Comparison of ENCODE assay signal across 24 cellular contexts in genomic region chr16:49587511-49587910, GRCh38.
"Had no signal": no experiment of that assay in that cellular context is flagged by ENCODE, and none has a peak within 500 bp of the region (broad histone marks: within the 10 kb centered on the region; RNA-seq: fewer than 3 reads in every experiment).

No MANE protein-coding gene starts in this region.

- H3K27ac Mint-ChIP-seq: activated B cell treated with CpG ODN at 0.5 μM for 24 hours; activated CD4-positive, alpha-beta memory T cell treated with anti-CD3 and anti-CD28 coated beads for 36 hours; activated CD4-positive, alpha-beta T cell treated with anti-CD3 and anti-CD28 coated beads, Interleukin-2, amount 10 ng/mL, durations not matched to agents 7 days and 5 days; activated naive CD4-positive, alpha-beta T cell treated with anti-CD3 and anti-CD28 coated beads, Interleukin-2, amount 10 ng/mL, durations not matched to agents 7 days and 5 days; activated naive CD8-positive, alpha-beta T cell treated with anti-CD3 and anti-CD28 coated beads, Interleukin-2, amount 10 ng/mL, durations not matched to agents 7 days and 5 days; activated T-cell treated with anti-CD3 and anti-CD28 coated beads, Interleukin-2, amount 50 U/mL, for 72 hours; activated T-helper 2 cell treated with anti-CD3 and anti-CD28 coated beads, Interferon-gamma antibody, Interleukin-2, Interleukin-4, amounts not matched to agents 10 μg/mL and 5 μg/mL and 100 μg/mL, durations not matched to agents 14 hours and 24 hours and 36 hours; T-helper 1 cell treated with Interleukin-12 subunit alpha and Interleukin-12 subunit beta and Interleukin-4 antibody, amounts not matched to agents 30 μg/mL and 1 μg/mL, for 36 hours had no signal

- ATAC-seq: activated T-cell treated with anti-CD3 and anti-CD28 coated beads, Interleukin-2, amount 50 U/mL, for 72 hours; body of pancreas; PC-3 had no signal

- H3K36me3 Mint-ChIP-seq: activated CD4-positive, alpha-beta memory T cell treated with anti-CD3 and anti-CD28 coated beads for 36 hours; activated naive CD4-positive, alpha-beta T cell treated with anti-CD3 and anti-CD28 coated beads, Interleukin-2, amount 10 ng/mL, durations not matched to agents 7 days and 5 days; activated naive CD8-positive, alpha-beta T cell treated with anti-CD3 and anti-CD28 coated beads, Interleukin-2, amount 10 ng/mL, durations not matched to agents 7 days and 5 days had no signal

- H3K4me3 ChIP-seq: body of pancreas had no signal

- H3K9me3 Mint-ChIP-seq: activated B cell treated with CpG ODN at 0.5 μM for 24 hours; activated CD4-positive, alpha-beta memory T cell treated with anti-CD3 and anti-CD28 coated beads for 36 hours; activated CD4-positive, alpha-beta T cell treated with anti-CD3 and anti-CD28 coated beads, Interleukin-2, amount 10 ng/mL, durations not matched to agents 7 days and 5 days; activated naive CD4-positive, alpha-beta T cell treated with anti-CD3 and anti-CD28 coated beads, Interleukin-2, amount 10 ng/mL, durations not matched to agents 7 days and 5 days; activated naive CD8-positive, alpha-beta T cell treated with anti-CD3 and anti-CD28 coated beads, Interleukin-2, amount 10 ng/mL, durations not matched to agents 7 days and 5 days; activated T-cell treated with anti-CD3 and anti-CD28 coated beads, Interleukin-2, amount 50 U/mL, for 72 hours; activated T-helper 2 cell treated with anti-CD3 and anti-CD28 coated beads, Interferon-gamma antibody, Interleukin-2, Interleukin-4, amounts not matched to agents 10 μg/mL and 5 μg/mL and 100 μg/mL, durations not matched to agents 14 hours and 24 hours and 36 hours; T-helper 1 cell treated with Interleukin-12 subunit alpha and Interleukin-12 subunit beta and Interleukin-4 antibody, amounts not matched to agents 30 μg/mL and 1 μg/mL, for 36 hours had no signal

- H3K27me3 Mint-ChIP-seq: activated CD4-positive, alpha-beta memory T cell treated with anti-CD3 and anti-CD28 coated beads for 36 hours; activated CD4-positive, alpha-beta T cell treated with anti-CD3 and anti-CD28 coated beads, Interleukin-2, amount 10 ng/mL, durations not matched to agents 7 days and 5 days had no signal

- DNase-seq: activated B cell treated with CpG ODN at 0.5 μM for 24 hours; activated CD4-positive, alpha-beta memory T cell treated with anti-CD3 and anti-CD28 coated beads for 36 hours; activated CD4-positive, alpha-beta T cell treated with anti-CD3 and anti-CD28 coated beads, Interleukin-2, amount 10 ng/mL, durations not matched to agents 7 days and 5 days; activated gamma-delta T cell treated with Interleukin-2 at 50 U/mL for 16 hours; activated naive CD4-positive, alpha-beta T cell treated with anti-CD3 and anti-CD28 coated beads, Interleukin-2, amount 10 ng/mL, durations not matched to agents 7 days and 5 days; activated naive CD8-positive, alpha-beta T cell treated with anti-CD3 and anti-CD28 coated beads, Interleukin-2, amount 10 ng/mL, durations not matched to agents 7 days and 5 days; activated T-cell treated with anti-CD3 and anti-CD28 coated beads, Interleukin-2, amount 50 U/mL, for 72 hours; aorta; body of pancreas; central memory CD4-positive, alpha-beta T cell; IMR-90; Kasumi-1; KBM-7; MV-4-11; NCI-H1092 treated with DMSO at 0.1 percent for 48 hours; NCI-H1417 treated with DMSO at 0.1 percent for 48 hours; NCI-H2029; NCI-H2107; NCI-H226; NCI-H526; PC-3; SHP77 treated with DMSO at 0.1 percent for 48 hours had no signal

- H3K9me3 ChIP-seq: body of pancreas had no signal

- H3K4me3 Mint-ChIP-seq: activated B cell treated with CpG ODN at 0.5 μM for 24 hours; activated CD4-positive, alpha-beta memory T cell treated with anti-CD3 and anti-CD28 coated beads for 36 hours; activated CD4-positive, alpha-beta T cell treated with anti-CD3 and anti-CD28 coated beads, Interleukin-2, amount 10 ng/mL, durations not matched to agents 7 days and 5 days; activated naive CD4-positive, alpha-beta T cell treated with anti-CD3 and anti-CD28 coated beads, Interleukin-2, amount 10 ng/mL, durations not matched to agents 7 days and 5 days; activated naive CD8-positive, alpha-beta T cell treated with anti-CD3 and anti-CD28 coated beads, Interleukin-2, amount 10 ng/mL, durations not matched to agents 7 days and 5 days; activated T-cell treated with anti-CD3 and anti-CD28 coated beads, Interleukin-2, amount 50 U/mL, for 72 hours; T-helper 1 cell treated with Interleukin-12 subunit alpha and Interleukin-12 subunit beta and Interleukin-4 antibody, amounts not matched to agents 30 μg/mL and 1 μg/mL, for 36 hours had no signal

- H3K27me3 ChIP-seq: body of pancreas had no signal

- H3K4me1 Mint-ChIP-seq: activated B cell treated with CpG ODN at 0.5 μM for 24 hours; activated CD4-positive, alpha-beta T cell treated with anti-CD3 and anti-CD28 coated beads, Interleukin-2, amount 10 ng/mL, durations not matched to agents 7 days and 5 days; activated naive CD8-positive, alpha-beta T cell treated with anti-CD3 and anti-CD28 coated beads, Interleukin-2, amount 10 ng/mL, durations not matched to agents 7 days and 5 days had no signal
